In genomic region chr9:95368377-95369160, GRCh38 we compare ENCODE assay signal across 17 cellular contexts. TPM values are rescaled to one million over a fixed set of nuclear protein-coding genes. Genes with fewer than 3 reads are reported as not detected.
DNase-seq lines count a peak whose midpoint lies in the region; ATAC-seq and TF ChIP-seq lines count a peak whose summit lies in the region.
"Had no signal": no experiment of that assay in that cellular context is flagged by ENCODE, and none has a peak within 500 bp of the region (broad histone marks: within the 10 kb centered on the region; RNA-seq: fewer than 3 reads in every experiment).

No MANE protein-coding gene starts in this region.

- no peak overlapping the region for H3K4me3 ChIP-seq in IMR-90 (ENCODE audit: insufficient read depth, low read depth, low read length)
- no peak overlapping the region for H3K4me3 ChIP-seq in colonic mucosa
- H3K4me3 ChIP-seq in neural progenitor cell = no peak overlapping the region
- no peak overlapping the region for H3K4me3 ChIP-seq in trophoblast cell (ENCODE audit: low read depth, low read length)
- no peak overlapping the region for H3K4me3 ChIP-seq in dorsolateral prefrontal cortex
- H3K4me3 ChIP-seq: BLaER1 had no signal

- peak overlapping the region; percentile 86 for H3K27ac Mint-ChIP-seq in neural progenitor cell
- H3K27ac Mint-ChIP-seq: CD4-positive, CD25-positive, alpha-beta regulatory T cell; CD8-positive, alpha-beta T cell had no signal

- 95% methylated on average over 9 of the region's 19 CpGs; no CpG with 5 or more reads in 1 of the 2 experiments for WGBS in IMR-90 (ENCODE audit: extremely low coverage in 2 of 2, insufficient read length in 1 of 2), 2 experiments
- no CpG with 5 or more reads among the region's 19 CpGs for WGBS in trophoblast cell (ENCODE audit: extremely low coverage, insufficient coverage, insufficient read length)

- CTCF ChIA-PET in IMR-90 (lab: Yijun Ruan, JAX) = no interaction called here

- no peaks in the 10 kb centered on the region for H3K79me2 ChIP-seq in neural progenitor cell (ENCODE audit: low read depth)
- H3K79me2 ChIP-seq in trophoblast cell (ENCODE audit: control insufficient read depth, insufficient read depth, low read length, poor library complexity) = no peaks in the 10 kb centered on the region

- no peak overlapping the region for H2AK9ac ChIP-seq in IMR-90 (replicated peaks; ENCODE audit: low read depth, low read length, poor library complexity)

- no peak overlapping the region; the same call in 1 of the 2 replicates for H2BK20ac ChIP-seq in IMR-90 (ENCODE audit: low read depth, low read length)

- H4K8ac ChIP-seq in IMR-90 (ENCODE audit: low read depth in 2 of 2, low read length in 2 of 2) (no peak overlapping the region), trophoblast cell (ENCODE audit: low read depth, low read length) (no peak overlapping the region)

- H3K9me1 ChIP-seq in IMR-90 (ENCODE audit: insufficient read depth, low read length) = no peaks in the 10 kb centered on the region

- H4K5ac ChIP-seq in IMR-90 (ENCODE audit: low read depth, low read length) = no peak overlapping the region

- intact Hi-C loops in IMR-90 (cut with micrococcal nuclease) (no loop called here), colonic mucosa (cut with DNase I) (no loop called here), dorsolateral prefrontal cortex (cut with DNase I) (no loop called here)

- dilution Hi-C loops in IMR-90 (cut with HindIII; ENCODE audit: low sequenced_read_pairs, unreplicated experiment) = no loop called here

- H3K4me2 ChIP-seq in IMR-90 (ENCODE audit: low read depth, low read length) (no peak overlapping the region), neural progenitor cell (no peak overlapping the region), trophoblast cell (ENCODE audit: low read length) (no peak overlapping the region)
- H3K4me2 ChIP-seq: BLaER1 had no signal

- H3K23ac ChIP-seq in IMR-90 (ENCODE audit: low read depth, low read length) (no peak overlapping the region), trophoblast cell (ENCODE audit: low read length) (no peak overlapping the region)

- TF ChIP-seq POLR2A in IMR-90 (IDR thresholded peaks at IDR 0.05; ENCODE audit: low read depth, low read length) = no peak

- 0 out of 2 replicates have a peak overlapping the region, but pooled peaks have one; percentile 7 for H2AK5ac ChIP-seq in IMR-90 (ENCODE audit: low read depth, low read length)
- H2AK5ac ChIP-seq in trophoblast cell (ENCODE audit: low read length) = peak overlapping the region; percentile 68

- H3K14ac ChIP-seq in IMR-90 (replicated peaks; ENCODE audit: low read depth, low read length) (no peak overlapping the region), trophoblast cell (ENCODE audit: low read length) (no peak overlapping the region)

- H2AFZ ChIP-seq in IMR-90 (replicated peaks; ENCODE audit: low read length, poor library complexity) = peak overlapping the region; percentile 29
- H2AFZ ChIP-seq in neural progenitor cell (replicated peaks) = no peak overlapping the region
- no peak overlapping the region for H2AFZ ChIP-seq in trophoblast cell (ENCODE audit: insufficient read depth, low read length, poor library complexity)

- no peak overlapping the region for H4K91ac ChIP-seq in IMR-90 (ENCODE audit: insufficient read depth, low read depth, low read length)
- H4K91ac ChIP-seq in trophoblast cell (ENCODE audit: low read depth, low read length) = no peak overlapping the region

- no peak for ATAC-seq in IMR-90 (ENCODE audit: low read depth)
- ATAC-seq: CD8-positive, alpha-beta T cell had no signal

- H4K20me1 ChIP-seq in IMR-90 (ENCODE audit: insufficient read depth, low read length) = no peaks in the 10 kb centered on the region
- H4K20me1 ChIP-seq in neural progenitor cell (ENCODE audit: low read depth) = no peaks in the 10 kb centered on the region
- H4K20me1 ChIP-seq: BLaER1 had no signal

- H4K12ac ChIP-seq in trophoblast cell (ENCODE audit: low read depth, low read length) = no peak overlapping the region

- peaks cover 2% of the 10 kb centered on the region for H3K27me3 ChIP-seq in IMR-90 (ENCODE audit: control insufficient read depth, insufficient read depth, low read length)
- no peaks in the 10 kb centered on the region for H3K27me3 ChIP-seq in colonic mucosa
- H3K27me3 ChIP-seq in neural progenitor cell = no peaks in the 10 kb centered on the region
- no peaks in the 10 kb centered on the region for H3K27me3 ChIP-seq in trophoblast cell (ENCODE audit: insufficient read depth, low read length)
- H3K27me3 ChIP-seq in dorsolateral prefrontal cortex = peaks cover 0 to 14% (median 0%) of the 10 kb centered on the region in 45 donors
- H3K27me3 ChIP-seq: BLaER1 had no signal

- no TSS peak for BruUV-seq in IMR-90 (replicated peaks; lab: Mats Ljungman, UMichigan)

- peaks cover 5% of the 10 kb centered on the region for H3K4me1 ChIP-seq in IMR-90 (ENCODE audit: control insufficient read depth, insufficient read depth, low read length)
- no peaks in the 10 kb centered on the region for H3K4me1 ChIP-seq in colonic mucosa
- H3K4me1 ChIP-seq in neural progenitor cell = peaks cover 32% of the 10 kb centered on the region
- H3K4me1 ChIP-seq in trophoblast cell (ENCODE audit: control insufficient read depth in 1 of 2, insufficient read depth in 2 of 2, low read length in 2 of 2) = peaks cover 5 to 6% of the 10 kb centered on the region in 2 experiments
- H3K4me1 ChIP-seq: Caco-2 had no signal

- no peak overlapping the region for H3K56ac ChIP-seq in IMR-90 (ENCODE audit: extremely low read depth, insufficient read depth, low read length)

- H2BK5ac ChIP-seq in IMR-90 (ENCODE audit: low read depth, low read length, poor library complexity, severe bottlenecking) (no peak overlapping the region), trophoblast cell (ENCODE audit: low read depth, low read length, poor library complexity) (no peak overlapping the region)

- no peak for TF ChIP-seq RAD21 in IMR-90 (IDR thresholded peaks at IDR 0.05; ENCODE audit: low read length)

- H3K9ac ChIP-seq in IMR-90 (ENCODE audit: low read depth, low read length) (no peak overlapping the region), colonic mucosa (ENCODE audit: low read depth in 2 of 2, low read length in 2 of 2) (no peak overlapping the region), neural progenitor cell (no peak overlapping the region), trophoblast cell (ENCODE audit: low read length) (no peak overlapping the region)
- H3K9ac ChIP-seq: BLaER1 had no signal

- H3K9me3 Mint-ChIP-seq in neural progenitor cell = peaks cover 9% of the 10 kb centered on the region
- H3K9me3 Mint-ChIP-seq: CD8-positive, alpha-beta T cell had no signal

- peaks cover 13% of the 10 kb centered on the region for H3F3A ChIP-seq in neural progenitor cell (ENCODE audit: low read depth)

- TF ChIP-seq CTCF in IMR-90 (conservative IDR thresholded peaks at IDR 0.05; ENCODE audit: low read depth, low read length) = no peak
- no peak for TF ChIP-seq CTCF in colonic mucosa (IDR thresholded peaks at IDR 0.05)
- no peak for TF ChIP-seq CTCF in neural progenitor cell (IDR thresholded peaks at IDR 0.05)
- TF ChIP-seq CTCF in dorsolateral prefrontal cortex (IDR thresholded peaks at IDR 0.05 in 54 of 56, conservative IDR thresholded peaks at IDR 0.05 in 2 of 56; ENCODE audit: low read depth in 1 of 56, partially characterized antibody in 56 of 56) = no peak

- in situ Hi-C loops in IMR-90 (cut with MboI; ENCODE audit: low sequenced_read_pairs) = no loop called here

- H3K4me3 Mint-ChIP-seq in neural progenitor cell = no peak overlapping the region
- H3K4me3 Mint-ChIP-seq: CD4-positive, CD25-positive, alpha-beta regulatory T cell; CD8-positive, alpha-beta T cell had no signal

- H3K9me3 ChIP-seq in IMR-90 (ENCODE audit: control insufficient read depth, insufficient read depth, low read length) (no peaks in the 10 kb centered on the region), colonic mucosa (no peaks in the 10 kb centered on the region), neural progenitor cell (ENCODE audit: low read depth) (no peaks in the 10 kb centered on the region), trophoblast cell (ENCODE audit: insufficient read depth, low read depth, low read length) (no peaks in the 10 kb centered on the region)
- H3K9me3 ChIP-seq: BLaER1, Caco-2 had no signal

- H3K79me1 ChIP-seq in IMR-90 (ENCODE audit: low read depth in 1 of 2, low read length in 2 of 2) = no peaks in the 10 kb centered on the region
- peaks cover 2% of the 10 kb centered on the region for H3K79me1 ChIP-seq in trophoblast cell (ENCODE audit: low read length)

- no peak overlapping the region for H2BK15ac ChIP-seq in IMR-90 (ENCODE audit: low read depth, low read length)

- DNase-seq in IMR-90 = no peak
- peak; percentile 11 for DNase-seq in colonic mucosa
- DNase-seq in neural progenitor cell (ENCODE audit: low spot score) = no peak
- no peak for DNase-seq in trophoblast cell
- DNase-seq in dorsolateral prefrontal cortex = no peak
- DNase-seq in activated effector memory CD4-positive, alpha-beta T cell treated with Interleukin-2 at 50 U/mL for 16 hours = no peak
- no peak for DNase-seq in activated naive CD4-positive, alpha-beta T cell treated with anti-CD3 and anti-CD28 coated beads, Interleukin-2, amount 50 U/mL, for 16 hours
- DNase-seq in globus pallidus (ENCODE audit: low spot score) = no peak
- DNase-seq: Caco-2; CD4-positive, CD25-positive, alpha-beta regulatory T cell; CD8-positive, alpha-beta T cell; DMS153; DND-41; GOT3; HCEC 1CT had no signal

- H3K4me1 Mint-ChIP-seq in neural progenitor cell = peaks cover 27% of the 10 kb centered on the region

- H3K4ac ChIP-seq in IMR-90 (ENCODE audit: low read depth, low read length) (no peak overlapping the region), trophoblast cell (ENCODE audit: low read depth, low read length) (no peak overlapping the region)

- H3K36me3 ChIP-seq in IMR-90 (ENCODE audit: control insufficient read depth, insufficient read depth, low read length) (no peaks in the 10 kb centered on the region), colonic mucosa (no peaks in the 10 kb centered on the region), neural progenitor cell (no peaks in the 10 kb centered on the region), trophoblast cell (ENCODE audit: control insufficient read depth in 1 of 2, insufficient read depth in 2 of 2, low read length in 2 of 2) (no peaks in the 10 kb centered on the region)
- H3K36me3 ChIP-seq: BLaER1 had no signal

- H3K18ac ChIP-seq in IMR-90 (ENCODE audit: low read depth, low read length) = no peak overlapping the region; the same call in 1 of the 2 replicates
- H3K18ac ChIP-seq in trophoblast cell (ENCODE audit: low read length) = no peak overlapping the region

- H2BK12ac ChIP-seq in trophoblast cell (ENCODE audit: low read length) = no peak overlapping the region

- H3K36me3 Mint-ChIP-seq in neural progenitor cell = no peaks in the 10 kb centered on the region
- H3K36me3 Mint-ChIP-seq: CD4-positive, CD25-positive, alpha-beta regulatory T cell; CD8-positive, alpha-beta T cell had no signal

- H3K27ac ChIP-seq in IMR-90 (ENCODE audit: insufficient read depth, low read length) (no peak overlapping the region), colonic mucosa (no peak overlapping the region), neural progenitor cell (no peak overlapping the region), trophoblast cell (ENCODE audit: low read depth, low read length) (no peak overlapping the region), dorsolateral prefrontal cortex (no peak overlapping the region)
- H3K27ac ChIP-seq: BLaER1, C4-2B had no signal

- no peak overlapping the region for H2BK120ac ChIP-seq in IMR-90 (ENCODE audit: low read depth, low read length)
- H2BK120ac ChIP-seq in trophoblast cell (ENCODE audit: insufficient read depth, low read length, poor library complexity) = no peak overlapping the region

- POLR2A ChIA-PET in IMR-90 (lab: Charles Lee; ENCODE audit: unreplicated experiment) = no interaction called here

- peaks cover 6% of the 10 kb centered on the region for H3K27me3 Mint-ChIP-seq in neural progenitor cell (ENCODE audit: insufficient read depth, low read depth)

RNA-seq across cellular contexts. Expression of gene FANCC, which starts 51.1 kb away (rescaled TPM):
- total RNA-seq in IMR-90 (2012; rRNA removed) (6.3 and 6.4 TPM in 2 replicates), colonic mucosa (10 to 100 TPM; 10.5 to 23.6 TPM), neural progenitor cell (ENCODE audit: low replicate concordance) (27.0 and 49.6 TPM in 2 replicates), dorsolateral prefrontal cortex (10 to 100 TPM in 29 of 120 experiments, 1 to 10 TPM in 91; 2.8 to 23.5 (median 7.3) TPM)
- 4.0 and 4.7 TPM in 2 replicates for polyA plus RNA-seq in IMR-90 (2012; rRNA removed)
- polyA plus RNA-seq in IMR-90 (2012; cell fraction: cytosol; rRNA removed) = 2.7 and 2.9 TPM in 2 replicates
- polyA plus RNA-seq in IMR-90 (2012; cell fraction: nucleus; rRNA removed; ENCODE audit: low replicate concordance) = 4.8 and 6.6 TPM in 2 replicates
- 5.3 and 5.8 TPM in 2 replicates for polyA plus RNA-seq in trophoblast cell (2013)
